Comparison of ENCODE assay signal across 1 cellular context in genomic region chr14:102726191-102726949, GRCh38.
TF ChIP-seq lines count a peak whose summit lies in the region.

No MANE protein-coding gene starts in this region.

TF ChIP-seq in WTC11, 78 proteins besides CTCF, POLR2A, EP300 and RAD21:
- no peak for TF ChIP-seq SOX15 (CRISPR knock-in tag; IDR thresholded peaks at IDR 0.05)
- TF ChIP-seq USF1 (CRISPR knock-in tag; IDR thresholded peaks at IDR 0.05): no peak
